In genomic region chr16:71289732-71290062, GRCh38 we compare ENCODE assay signal across 8 cellular contexts. TPM values are rescaled to one million over a fixed set of nuclear protein-coding genes. Genes with fewer than 3 reads are reported as not detected.
DNase-seq lines count a peak whose midpoint lies in the region; ATAC-seq and TF ChIP-seq lines count a peak whose summit lies in the region.

No MANE protein-coding gene starts in this region.

- TF ChIP-seq POLR2A in body of pancreas (IDR thresholded peaks at IDR 0.05): no peak

- no peak for DNase-seq in left ventricle myocardium inferior
- DNase-seq in left cardiac atrium: no peak
- DNase-seq in body of pancreas: no peak
- no peak for DNase-seq in retina
- no peak for DNase-seq in ecto neural progenitor cell (ENCODE audit: low spot score)
- no peak for DNase-seq in NCI-H1930 (lab: John Stamatoyannopoulos, UW)

- no peak for ATAC-seq in left cardiac atrium
- no peak for ATAC-seq in body of pancreas
- no peak for ATAC-seq in GM21367 (IDR thresholded peaks at IDR 0.05; ENCODE audit: unreplicated experiment)

- H3K4me1 ChIP-seq in left ventricle myocardium inferior (peaks cover 15% of the 10 kb centered on the region), body of pancreas (peaks cover 22% of the 10 kb centered on the region), mononuclear cell (ENCODE audit: insufficient read depth, low read length) (peaks cover 19% of the 10 kb centered on the region)

- intact Hi-C loops in left ventricle myocardium inferior (cut with micrococcal nuclease): no loop called here
- intact Hi-C loops in left cardiac atrium (cut with DNase I): loop anchor here in 1 of 2 donors (10.0 kb wide), 1 partner anchor 175 kb away; the partner anchor contains the start of gene ZNF23
- intact Hi-C loops in body of pancreas (cut with DNase I): no loop called here

- H3K36me3 ChIP-seq in left ventricle myocardium inferior: peaks cover 26% of the 10 kb centered on the region
- peaks cover 0 to 4% of the 10 kb centered on the region in 2 donors for H3K36me3 ChIP-seq in body of pancreas (replicated peaks in 1 of 2; ENCODE audit: insufficient read depth in 1 of 2, low read depth in 2 of 2)

- H3K27ac ChIP-seq in left ventricle myocardium inferior (replicated peaks) (peak overlapping the region; percentile 93), body of pancreas (peak overlapping the region; percentile 87 to 93 (median 88))

- 5 to 13% methylated on average over 2 of the region's 2 CpGs for WGBS in body of pancreas, 2 donors

- H3K4me3 ChIP-seq in left ventricle myocardium inferior (peak overlapping the region; percentile 86), body of pancreas (no peak overlapping the region), mononuclear cell (ENCODE audit: low read length) (peak overlapping the region; percentile 84)

- peaks cover 32% of the 10 kb centered on the region for H3K27me3 ChIP-seq in left ventricle myocardium inferior (ENCODE audit: low read depth)
- no peaks in the 10 kb centered on the region for H3K27me3 ChIP-seq in body of pancreas
- peaks cover 11% of the 10 kb centered on the region for H3K27me3 ChIP-seq in mononuclear cell (ENCODE audit: insufficient read depth, low read length)

- TF ChIP-seq CTCF in left ventricle myocardium inferior (IDR thresholded peaks at IDR 0.05; ENCODE audit: borderline replicate concordance) (no peak), body of pancreas (IDR thresholded peaks at IDR 0.05) (no peak)

- H3K9me3 ChIP-seq in left ventricle myocardium inferior (replicated peaks) (peaks cover 12% of the 10 kb centered on the region), body of pancreas (no peaks in the 10 kb centered on the region), mononuclear cell (ENCODE audit: low read depth, low read length) (no peaks in the 10 kb centered on the region)

RNA-seq across cellular contexts. Expression of gene CMTR2, which starts 0.5 kb away (rescaled TPM):
- total RNA-seq in left ventricle myocardium inferior (9.3 TPM), left cardiac atrium (10 to 100 TPM; 10.4 to 11.3 TPM), body of pancreas (10 to 100 TPM in 1 of 2 donors, 1 to 10 TPM in 1; 7.3 to 20.2 TPM), mononuclear cell (18.8 TPM)

RNA-seq across cellular contexts. Expression of gene HYDIN, which starts 59.2 kb away (rescaled TPM):
- 1.6 TPM for total RNA-seq in left ventricle myocardium inferior
- under 1 TPM; 0.38 to 0.65 TPM for total RNA-seq in left cardiac atrium
- total RNA-seq in body of pancreas: 1 to 10 TPM; 5.6 to 6.7 TPM
- 0.21 TPM for total RNA-seq in mononuclear cell

Comparison
In these comparisons a context has a peak if more than half of its experiments do, and no peak if none do; other contexts are left out.
1. H3K4me3 ChIP-seq: peak in left ventricle myocardium inferior (single experiment) and mononuclear cell (single experiment); none in body of pancreas (0 of 2).